ENCODE assay signal across 8 cellular contexts in genomic region chrX:136251042-136251991, GRCh38. TPM values are rescaled to one million over a fixed set of nuclear protein-coding genes. Genes with fewer than 3 reads are reported as not detected.
DNase-seq lines count a peak whose midpoint lies in the region; ATAC-seq and TF ChIP-seq lines count a peak whose summit lies in the region.

TSS of gene MAP7D3 (minus strand) at chrX:136251400. CDS start at chrX:136251358, 42 bp downstream.

- no peak within 1 kb of the TSS for H3K27ac ChIP-seq in foreskin keratinocyte
- no peak within 1 kb of the TSS for H3K27ac ChIP-seq in neutrophil
- H3K27ac ChIP-seq in testis = peak within 1 kb of the TSS; percentile 74 to 77

- DNase-seq in CD14-positive monocyte (ENCODE audit: low spot score) (peak; percentile 55), GM19240 (ENCODE audit: insufficient read length, low spot score) (peak; percentile 34), RKO (ENCODE audit: low spot score) (peak; percentile 52), foreskin keratinocyte (peak; percentile 50 to 72), testis (peak; percentile 70)
- DNase-seq in activated T-helper 9 cell treated with anti-CD3 and anti-CD28 coated beads, Interleukin-2, amount 50 U/mL, for 16 hours (ENCODE audit: low read depth) = peak; percentile 57

- intact Hi-C loops in CD14-positive monocyte (cut with micrococcal nuclease) (no loop called here), testis (cut with DNase I; ENCODE audit: low total_unique reads) (no loop called here)

- ATAC-seq in HG03442 (IDR thresholded peaks at IDR 0.05; ENCODE audit: unreplicated experiment) (peak; percentile 83), foreskin keratinocyte (peak; percentile 89)

- H3K27me3 ChIP-seq in foreskin keratinocyte = no peaks in the 10 kb centered on the region
- H3K27me3 ChIP-seq in neutrophil = peaks cover 13% of the 10 kb centered on the region
- H3K27me3 ChIP-seq in testis = no peaks in the 10 kb centered on the region

- peak within 1 kb of the TSS; percentile 82 to 84 for H3K4me3 Mint-ChIP-seq in CD14-positive monocyte

- H3K36me3 ChIP-seq in neutrophil (no peaks in the 10 kb centered on the region), testis (ENCODE audit: low read depth, missing control alignments) (no peaks in the 10 kb centered on the region)

- peaks cover 0 to 2% (median 2%) of the 10 kb centered on the region in 3 donors for H3K27me3 Mint-ChIP-seq in CD14-positive monocyte (ENCODE audit: low read depth in 3 of 3)

- H3K27ac Mint-ChIP-seq in CD14-positive monocyte = peak within 1 kb of the TSS; percentile 40 to 87 (median 71)

- H3K9me3 Mint-ChIP-seq in CD14-positive monocyte = peaks cover 0 to 4% (median 0%) of the 10 kb centered on the region in 7 donors

- 9 to 13% methylated on average over 7 of the region's 73 CpGs for WGBS in testis, 2 donors

- TF ChIP-seq POLR2A in testis (IDR thresholded peaks at IDR 0.05) = no peak

- H3K4me3 ChIP-seq in neutrophil (ENCODE audit: low read depth in 1 of 2, low read length in 1 of 2) = peak within 1 kb of the TSS; percentile 62 to 69
- peak within 1 kb of the TSS; percentile 68 to 76 for H3K4me3 ChIP-seq in testis

- H3K4me1 ChIP-seq in foreskin keratinocyte (no peaks in the 10 kb centered on the region), neutrophil (ENCODE audit: control insufficient read depth in 1 of 2, insufficient read depth in 1 of 2, low read depth in 1 of 2, low read length in 1 of 2) (peaks cover 4 to 6% of the 10 kb centered on the region in 2 experiments), testis (no peaks in the 10 kb centered on the region)

- H3K4me1 Mint-ChIP-seq in CD14-positive monocyte = peaks cover 10% of the 10 kb centered on the region

- no peaks in the 10 kb centered on the region for H3K9me3 ChIP-seq in neutrophil
- no peaks in the 10 kb centered on the region for H3K9me3 ChIP-seq in testis

- TF ChIP-seq CTCF in CD14-positive monocyte (IDR thresholded peaks at IDR 0.05) = no peak
- no peak for TF ChIP-seq CTCF in foreskin keratinocyte (conservative IDR thresholded peaks at IDR 0.05)
- no peak for TF ChIP-seq CTCF in neutrophil (IDR thresholded peaks at IDR 0.05)
- TF ChIP-seq CTCF in testis (IDR thresholded peaks at IDR 0.05) = no peak

- no peaks in the 10 kb centered on the region for H3K36me3 Mint-ChIP-seq in CD14-positive monocyte

RNA-seq across cellular contexts. Expression of gene MAP7D3, which starts in this region (rescaled TPM):
- polyA plus RNA-seq in CD14-positive monocyte (1 to 10 TPM; 1.8 to 3.4 TPM), foreskin keratinocyte (7.7 and 7.9 TPM in 2 replicates), testis (ENCODE audit: insufficient read depth, low read depth, low replicate concordance) (14.7 TPM)
- total RNA-seq in foreskin keratinocyte (12.9 and 15.3 TPM in 2 replicates), testis (10 to 100 TPM; 38.2 to 44.0 TPM)

Comparison
In these comparisons a context has a peak if more than half of its experiments do, and no peak if none do; other contexts are left out.
1. H3K27ac ChIP-seq: peak in testis (2 of 2); none in foreskin keratinocyte (single experiment) and neutrophil (single experiment).
2. Peak in every context shown above with its lines, with median percentiles within 50 percentile points of each other: DNase-seq.